8 cellular contexts compared by ENCODE assay signal in genomic region chr13:87671824-87672603, GRCh38. TPM values are rescaled to one million over a fixed set of nuclear protein-coding genes. Genes with fewer than 3 reads are reported as not detected.
A peak's percentile ranks its signal among the peaks of the same experiment; 100 is the strongest.
DNase-seq lines count a peak whose midpoint lies in the region; ATAC-seq, FAIRE-seq and TF ChIP-seq lines count a peak whose summit lies in the region.

No MANE protein-coding gene starts in this region.

- no peak for TF ChIP-seq RAD21 in A549 (conservative IDR thresholded peaks at IDR 0.05 in 1 of 2, IDR thresholded peaks at IDR 0.05 in 1 of 2)

- peak overlapping the region; percentile 93 for H3K4me3 ChIP-seq in A549
- H3K4me3 ChIP-seq in adipocyte (ENCODE audit: low read length) = peak overlapping the region; percentile 74

- no peaks in the 10 kb centered on the region for H3K36me3 Mint-ChIP-seq in HFFc6 (ENCODE audit: low read depth)
- peaks cover 0 to 4% (median 0%) of the 10 kb centered on the region in 3 donors for H3K36me3 Mint-ChIP-seq in immature natural killer cell
- H3K36me3 Mint-ChIP-seq in stimulated activated naive B cell treated with anti-CD40 and anti-IgM and Interleukin-4, amounts not matched to agents 10 μg/mL and 1 μg/mL and 100 μg/mL, for 72 hours = peaks cover 3 to 11% of the 10 kb centered on the region in 2 donors

- POLR2A ChIA-PET in A549 (lab: Yijun Ruan, JAX) = interaction anchor here (1.5 kb wide), 1 partner anchor 138 kb away, joined by 5 read pairs; no protein-coding TSS in a partner anchor

- peak overlapping the region; percentile 74 to 95 for H3K27ac ChIP-seq in A549

- H3K36me3 ChIP-seq in adipocyte (ENCODE audit: control insufficient read depth, insufficient read depth, low read length, severe bottlenecking) = no peaks in the 10 kb centered on the region

- no peak overlapping the region for H3K9ac ChIP-seq in adipocyte (ENCODE audit: low read length)

- peaks cover 10% of the 10 kb centered on the region; the same call in 1 of the 3 replicates for H3K4me1 ChIP-seq in A549
- H3K4me1 ChIP-seq in adipocyte (ENCODE audit: control insufficient read depth, insufficient read depth, low read length) = peaks cover 5% of the 10 kb centered on the region

- 0% methylated on average over 21 of the region's 81 CpGs for WGBS in A549 (ENCODE audit: missing lambda C conversion rate)

- H3K4me3 Mint-ChIP-seq in HFFc6 = peak overlapping the region; percentile 85
- peak overlapping the region; percentile 91 to 97 (median 94) for H3K4me3 Mint-ChIP-seq in immature natural killer cell
- peak overlapping the region; percentile 75 to 83 for H3K4me3 Mint-ChIP-seq in stimulated activated naive B cell treated with anti-CD40 and anti-IgM and Interleukin-4, amounts not matched to agents 10 μg/mL and 1 μg/mL and 100 μg/mL, for 72 hours

- peaks cover 21% of the 10 kb centered on the region; the same call in 1 of the 2 replicates for H3K27me3 Mint-ChIP-seq in HFFc6 (ENCODE audit: insufficient read depth)
- peaks cover 23 to 37% (median 32%) of the 10 kb centered on the region in 3 donors for H3K27me3 Mint-ChIP-seq in immature natural killer cell (ENCODE audit: low read depth in 3 of 3)
- peaks cover 41 to 63% of the 10 kb centered on the region in 2 donors for H3K27me3 Mint-ChIP-seq in stimulated activated naive B cell treated with anti-CD40 and anti-IgM and Interleukin-4, amounts not matched to agents 10 μg/mL and 1 μg/mL and 100 μg/mL, for 72 hours

- peak overlapping the region; percentile 95 for H3K4me2 ChIP-seq in A549

- no peak for FAIRE-seq in A549 (lab: Jason Lieb, UNC)

- ATAC-seq in A549 = peak; percentile 41 to 53
- peak; percentile 14 to 18 for ATAC-seq in stimulated activated naive B cell treated with anti-CD40 and anti-IgM and Interleukin-4, amounts not matched to agents 10 μg/mL and 1 μg/mL and 100 μg/mL, for 72 hours (replicated peaks)
- no peak for ATAC-seq in GM19463 (IDR thresholded peaks at IDR 0.05; ENCODE audit: unreplicated experiment)
- ATAC-seq in HG02623 (IDR thresholded peaks at IDR 0.05; ENCODE audit: unreplicated experiment) = no peak
- ATAC-seq in HG02870 (IDR thresholded peaks at IDR 0.05; ENCODE audit: unreplicated experiment) = no peak

- H3K9me3 ChIP-seq in A549 (no peaks in the 10 kb centered on the region), adipocyte (ENCODE audit: control insufficient read depth, low read length) (no peaks in the 10 kb centered on the region)

- H3K4me1 Mint-ChIP-seq in HFFc6 (ENCODE audit: low read depth) (peaks cover 16% of the 10 kb centered on the region; the same call in 1 of the 2 replicates), immature natural killer cell (peaks cover 42 to 47% of the 10 kb centered on the region in 2 donors)
- peaks cover 18 to 45% of the 10 kb centered on the region in 2 donors for H3K4me1 Mint-ChIP-seq in stimulated activated naive B cell treated with anti-CD40 and anti-IgM and Interleukin-4, amounts not matched to agents 10 μg/mL and 1 μg/mL and 100 μg/mL, for 72 hours

- peaks cover 34% of the 10 kb centered on the region for H3K27me3 ChIP-seq in adipocyte (replicated peaks; ENCODE audit: control insufficient read depth, insufficient read depth, low read length)

- TF ChIP-seq CTCF in A549 (IDR thresholded peaks at IDR 0.05) (no peak), HFFc6 (IDR thresholded peaks at IDR 0.05) (no peak)

- H3K9me3 Mint-ChIP-seq in HFFc6 (no peaks in the 10 kb centered on the region), immature natural killer cell (peaks cover 0 to 3% (median 0%) of the 10 kb centered on the region in 6 donors)
- no peaks in the 10 kb centered on the region for H3K9me3 Mint-ChIP-seq in stimulated activated naive B cell treated with anti-CD40 and anti-IgM and Interleukin-4, amounts not matched to agents 10 μg/mL and 1 μg/mL and 100 μg/mL, for 72 hours

- TF ChIP-seq POLR2A in A549 (IDR thresholded peaks at IDR 0.05; ENCODE audit: low read length) = no peak

- DNase-seq in A549 (ENCODE audit: low read depth in 1 of 2, low spot score in 1 of 2) (no peak), HFFc6 (no peak), adipocyte (ENCODE audit: low read depth) (no peak), immature natural killer cell (no peak)
- DNase-seq in stimulated activated naive B cell treated with anti-CD40 and anti-IgM and Interleukin-4, amounts not matched to agents 10 μg/mL and 1 μg/mL and 100 μg/mL, for 72 hours = no peak

- CTCF ChIA-PET in A549 (lab: Yijun Ruan, JAX) = interaction anchor here (0.6 to 1.4 kb wide), 7 partner anchors 8 to 94 kb away, joined by 3 to 5 read pairs (median 3); no protein-coding TSS in a partner anchor

- H3K27ac Mint-ChIP-seq in HFFc6 = no peak overlapping the region
- peak overlapping the region in 3 of 6 donors; percentile 34 to 58 (median 57) for H3K27ac Mint-ChIP-seq in immature natural killer cell
- peak overlapping the region; percentile 27 for H3K27ac Mint-ChIP-seq in stimulated activated naive B cell treated with anti-CD40 and anti-IgM and Interleukin-4, amounts not matched to agents 10 μg/mL and 1 μg/mL and 100 μg/mL, for 72 hours

- TF ChIP-seq EP300 in A549 (IDR thresholded peaks at IDR 0.05) = no peak

TF ChIP-seq in A549, 52 proteins besides CTCF, POLR2A, EP300 and RAD21 (continues in another document):
- TF ChIP-seq RARB (CRISPR knock-in tag; IDR thresholded peaks at IDR 0.05) (no peak), MYC (IDR thresholded peaks at IDR 0.05; ENCODE audit: borderline replicate concordance, low read length) (no peak), JUN (IDR thresholded peaks at IDR 0.05) (no peak), MAFK (IDR thresholded peaks at IDR 0.05; ENCODE audit: partially characterized antibody) (no peak), EHF (CRISPR knock-in tag; IDR thresholded peaks at IDR 0.05) (no peak), HES2 (IDR thresholded peaks at IDR 0.05) (no peak), ELK1 (IDR thresholded peaks at IDR 0.05; ENCODE audit: low read depth, low read length) (no peak), HDAC2 (IDR thresholded peaks at IDR 0.05) (no peak), HMGXB4 (CRISPR knock-in tag; IDR thresholded peaks at IDR 0.05; ENCODE audit: borderline replicate concordance) (no peak), ZC3H11A (IDR thresholded peaks at IDR 0.05) (no peak), HEYL (CRISPR knock-in tag; IDR thresholded peaks at IDR 0.05) (no peak), CEBPB (IDR thresholded peaks at IDR 0.05) (no peak), REST (IDR thresholded peaks at IDR 0.05) (no peak)

RNA-seq across cellular contexts. Expression of gene SLITRK5, which starts 0.8 kb away (rescaled TPM):
- 0.22 and 0.30 TPM in 2 replicates for polyA plus RNA-seq in A549 (2011; rRNA removed)
- 0.15 and 0.19 TPM in 2 replicates for polyA plus RNA-seq in A549 (2012; cell fraction: cytosol; rRNA removed)
- 0.23 and 0.30 TPM in 2 replicates for polyA plus RNA-seq in A549 (2012; cell fraction: nucleus; rRNA removed)
- polyA plus RNA-seq in A549 (2017; fragmentation: RNase III; extraction: RNeasy Plus Mini Kit Qiagen cat#74134 plus additional on column Dnase treatment) = 0.26 to 0.34 TPM (median 0.28 TPM) in 3 replicates
- 0.29 and 0.39 TPM in 2 replicates for polyA minus RNA-seq in A549 (2011; rRNA and poly(A)+ RNA removed)
- total RNA-seq in HFFc6 (2021; fragmentation: NEBNext Ultra II Directional; extraction: Animal tissue kit (Norgen Biotek cat#: 25700)) = not detected
- under 1 TPM in 2 of 3 donors, not detected in 1; 0.07 to 0.16 TPM for polyA plus RNA-seq in immature natural killer cell

Comparison
In these comparisons a context has a peak if more than half of its experiments do, and no peak if none do; other contexts are left out.
1. ATAC-seq: peak in A549 (2 of 2) and stimulated activated naive B cell treated with anti-CD40 and anti-IgM and Interleukin-4, amounts not matched to agents 10 μg/mL and 1 μg/mL and 100 μg/mL, for 72 hours (2 of 2); none in GM19463 (single experiment), HG02623 (single experiment) and HG02870 (single experiment).
2. Peak in every context shown above with its lines, with median percentiles within 50 percentile points of each other: H3K4me3 Mint-ChIP-seq.